In genomic region chr14:39176263-39177167, GRCh38 we compare ENCODE assay signal across 9 cellular contexts. TPM values are rescaled to one million over a fixed set of nuclear protein-coding genes. Genes with fewer than 3 reads are reported as not detected.
A peak's percentile ranks its signal among the peaks of the same experiment; 100 is the strongest.
DNase-seq lines count a peak whose midpoint lies in the region; ATAC-seq and TF ChIP-seq lines count a peak whose summit lies in the region.
"Had no signal": no experiment of that assay in that cellular context is flagged by ENCODE, and none has a peak within 500 bp of the region (broad histone marks: within the 10 kb centered on the region; RNA-seq: fewer than 3 reads in every experiment).

No MANE protein-coding gene starts in this region.

- H3K27ac Mint-ChIP-seq in Calu3 (ENCODE audit: unreplicated experiment), result peak overlapping the region; percentile 98

- DNase-seq in Calu3, result no peak
- DNase-seq in PC-9, result no peak
- no peak for DNase-seq in epithelial cell of esophagus (ENCODE audit: low read depth)
- DNase-seq in ovary, result no peak
- DNase-seq in G401 (ENCODE audit: low spot score), result no peak
- no peak for DNase-seq in HT-29 (ENCODE audit: low spot score)
- no peak for DNase-seq in hypothalamus (lab: John Stamatoyannopoulos, UW)
- DNase-seq: NCI-H1417 treated with DMSO at 0.1 percent for 48 hours had no signal

- in situ Hi-C loops in G401 (cut with HindIII; ENCODE audit: low sequenced_read_pairs), result no loop called here

- no peak overlapping the region for H2AFZ ChIP-seq in PC-9

- intact Hi-C loops in Calu3 (cut with micrococcal nuclease; ENCODE audit: unreplicated experiment) (no loop called here), PC-9 (cut with micrococcal nuclease; ENCODE audit: unreplicated experiment) (loop anchor here (10.0 kb wide), 1 partner anchor 72 kb away; the partner anchor contains the start of gene SEC23A), ovary (cut with DNase I) (loop anchor here in 2 of 4 donors (5.0 to 10.0 kb wide), 2 partner anchors 88 to 96 kb away; no protein-coding TSS in a partner anchor)

- TF ChIP-seq CTCF in Calu3 (IDR thresholded peaks at IDR 0.05; ENCODE audit: unreplicated experiment), result no peak
- no peak for TF ChIP-seq CTCF in PC-9 (conservative IDR thresholded peaks at IDR 0.05)
- no peak for TF ChIP-seq CTCF in epithelial cell of esophagus (IDR thresholded peaks at IDR 0.05; ENCODE audit: insufficient read depth, low read depth, low read length, missing control alignments)
- no peak for TF ChIP-seq CTCF in ovary (IDR thresholded peaks at IDR 0.05)

- no peaks in the 10 kb centered on the region for H3K9me2 ChIP-seq in PC-9 (ENCODE audit: insufficient read depth)

- peaks cover 53% of the 10 kb centered on the region for H3K36me3 ChIP-seq in PC-9 (ENCODE audit: low read depth)
- H3K36me3 ChIP-seq in ovary, result no peaks in the 10 kb centered on the region

- H3K4me3 Mint-ChIP-seq in Calu3 (ENCODE audit: low read depth, unreplicated experiment), result peak overlapping the region; percentile 95

- 53 to 61% (median 54%) methylated on average over 5 of the region's 5 CpGs for WGBS in ovary, 3 donors

- H3K79me2 ChIP-seq in PC-9 (ENCODE audit: low read depth), result peaks cover 56% of the 10 kb centered on the region

- H4K20me1 ChIP-seq in PC-9 (ENCODE audit: insufficient read depth), result peaks cover 21% of the 10 kb centered on the region

- peaks cover 18% of the 10 kb centered on the region for H3K4me1 Mint-ChIP-seq in Calu3 (ENCODE audit: low read depth, unreplicated experiment)

- no peaks in the 10 kb centered on the region for H3K9me3 Mint-ChIP-seq in Calu3 (ENCODE audit: low read depth, unreplicated experiment)

- H3K27ac ChIP-seq in PC-9 (peak overlapping the region; percentile 57), ovary (no peak overlapping the region)

- no peak for TF ChIP-seq EP300 in ovary (IDR thresholded peaks at IDR 0.05)

- POLR2A ChIA-PET in PC-9 (lab: Charles Lee; ENCODE audit: unreplicated experiment), result no interaction called here

- no TSS peak for BruUV-seq in Calu3 (replicated peaks; lab: Mats Ljungman, UMichigan)
- BruUV-seq in PC-9 (replicated peaks; lab: Mats Ljungman, UMichigan), result no TSS peak

- TF ChIP-seq POLR2A in ovary (IDR thresholded peaks at IDR 0.05), result no peak

- ATAC-seq in GM19395 (IDR thresholded peaks at IDR 0.05; ENCODE audit: unreplicated experiment), result no peak

- H3K36me3 Mint-ChIP-seq in Calu3 (ENCODE audit: insufficient read depth, unreplicated experiment), result peaks cover 64% of the 10 kb centered on the region

- peaks cover 21% of the 10 kb centered on the region for H3K4me1 ChIP-seq in PC-9 (replicated peaks; ENCODE audit: insufficient read depth)
- no peaks in the 10 kb centered on the region for H3K4me1 ChIP-seq in ovary (ENCODE audit: insufficient read depth)

- CTCF ChIA-PET in Calu3 (lab: Charles Lee), result no interaction called here
- CTCF ChIA-PET in PC-9 (lab: Charles Lee), result interaction anchor here (0.6 kb wide), 1 partner anchor 42 kb away, joined by 3 read pairs; no protein-coding TSS in a partner anchor

- no peaks in the 10 kb centered on the region for H3K9me3 ChIP-seq in PC-9 (ENCODE audit: insufficient read depth, low read depth)
- no peaks in the 10 kb centered on the region for H3K9me3 ChIP-seq in ovary

- no peaks in the 10 kb centered on the region for H3K27me3 Mint-ChIP-seq in Calu3 (ENCODE audit: unreplicated experiment)

- peaks cover 60% of the 10 kb centered on the region for H3F3A ChIP-seq in PC-9 (ENCODE audit: insufficient read depth, low read depth)

- H3K4me3 ChIP-seq in PC-9 (peak overlapping the region; percentile 95), epithelial cell of esophagus (ENCODE audit: low read length) (peak overlapping the region; percentile 97), ovary (peak overlapping the region; percentile 75)

- peak overlapping the region; percentile 87 for H3K4me2 ChIP-seq in PC-9

- H3K27me3 ChIP-seq in PC-9 (ENCODE audit: insufficient read depth, low read depth), result no peaks in the 10 kb centered on the region
- H3K27me3 ChIP-seq in ovary, result no peaks in the 10 kb centered on the region

RNA-seq across cellular contexts. Expression of gene PNN, which starts 1.5 kb away (rescaled TPM):
- total RNA-seq in Calu3 (2022) (93.1 and 93.5 TPM in 2 replicates), PC-9 (2021) (65.8 and 72.0 TPM in 2 replicates), ovary (10 to 100 TPM; 36.3 to 76.3 (median 59.6) TPM)
- polyA plus RNA-seq in ovary, result 10 to 100 TPM; 54.4 to 77.1 TPM
- total RNA-seq in G401 (2014; rRNA removed; shearing (Covaris generic)), result 11.8 and 13.7 TPM in 2 replicates
- 20.5 and 26.6 TPM in 2 replicates for total RNA-seq in HT-29 (2014; rRNA removed; shearing (Covaris generic))

RNA-seq across cellular contexts. Expression of gene TRAPPC6B, which starts 6.4 kb away (rescaled TPM):
- total RNA-seq in Calu3 (2022) (19.0 and 19.8 TPM in 2 replicates), PC-9 (2021) (13.2 and 14.6 TPM in 2 replicates), ovary (10 to 100 TPM; 16.7 to 30.7 (median 20.4) TPM)
- 10 to 100 TPM; 12.6 to 17.8 TPM for polyA plus RNA-seq in ovary
- 9.4 and 11.0 TPM in 2 replicates for total RNA-seq in G401 (2014; rRNA removed; shearing (Covaris generic))
- 5.7 and 7.2 TPM in 2 replicates for total RNA-seq in HT-29 (2014; rRNA removed; shearing (Covaris generic))

RNA-seq across cellular contexts. Expression of gene MIA2, which starts 57.2 kb away (rescaled TPM):
- total RNA-seq in Calu3 (2022), result 49.1 and 52.8 TPM in 2 replicates
- 36.4 and 43.9 TPM in 2 replicates for total RNA-seq in PC-9 (2021)
- total RNA-seq in ovary, result 10 to 100 TPM; 12.5 to 21.9 (median 20.1) TPM
- polyA plus RNA-seq in ovary, result 10 to 100 TPM; 11.7 to 15.5 TPM
- total RNA-seq in G401 (2014; rRNA removed; shearing (Covaris generic)), result 12.1 and 22.2 TPM in 2 replicates
- 6.2 and 8.0 TPM in 2 replicates for total RNA-seq in HT-29 (2014; rRNA removed; shearing (Covaris generic))
